1 cellular context compared by ENCODE assay signal in the genomic region with DNA sequence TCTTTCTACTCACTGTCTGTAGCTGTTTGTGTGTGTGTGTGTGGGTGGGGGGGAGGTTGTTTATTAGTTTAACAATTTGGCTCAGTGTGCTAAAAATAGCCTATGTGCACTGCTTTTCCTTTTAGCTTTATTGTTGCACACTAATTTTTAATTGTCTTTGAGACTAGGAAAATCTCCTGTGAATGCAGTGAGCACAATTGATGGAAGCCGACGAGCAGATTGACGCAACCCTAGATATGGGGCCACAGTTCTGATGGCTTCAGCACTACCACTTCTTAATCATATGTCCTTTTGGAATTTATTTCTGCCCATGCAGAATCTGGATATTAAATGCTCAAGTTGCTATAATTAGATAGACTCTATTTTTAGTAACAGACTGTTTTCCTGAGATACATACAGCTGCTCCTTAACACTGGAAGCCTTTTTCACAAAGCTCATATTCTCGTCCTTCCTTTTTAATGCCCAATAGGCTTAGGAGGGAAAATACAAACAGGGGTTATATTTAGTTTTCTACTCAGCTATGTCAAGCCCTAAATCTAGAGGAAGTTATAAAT.
TF ChIP-seq lines count a peak whose summit lies in the region.

No MANE protein-coding gene starts in this region.

TF ChIP-seq in HepG2, 621 proteins besides CTCF, POLR2A, EP300 and RAD21 (continued from another document):
- no peak for TF ChIP-seq RFX1 (IDR thresholded peaks at IDR 0.05)
- TF ChIP-seq ZNF460 (CRISPR knock-in tag; IDR thresholded peaks at IDR 0.05; ENCODE audit: borderline replicate concordance) = no peak
- no peak for TF ChIP-seq SP2 (CRISPR knock-in tag; IDR thresholded peaks at IDR 0.05)
- TF ChIP-seq ZFP91 (CRISPR knock-in tag; IDR thresholded peaks at IDR 0.05; ENCODE audit: borderline replicate concordance) = no peak
- TF ChIP-seq NFIB (CRISPR knock-in tag; IDR thresholded peaks at IDR 0.05; ENCODE audit: borderline replicate concordance) = no peak
- no peak for TF ChIP-seq DNMT1 (CRISPR knock-in tag; IDR thresholded peaks at IDR 0.05)
- no peak for TF ChIP-seq NFKB2 (CRISPR knock-in tag; IDR thresholded peaks at IDR 0.05; ENCODE audit: borderline replicate concordance)
TF ChIP-seq in HepG2: peak in this region for 0.
